Comparison of ENCODE assay signal across 1 cellular context in genomic region chr20:38893485-38894090, GRCh38.
A peak's percentile ranks its signal among the peaks of the same experiment; 100 is the strongest.
TF ChIP-seq lines count a peak whose summit lies in the region.

No MANE protein-coding gene starts in this region.

TF ChIP-seq in GM12878, 131 proteins besides CTCF, POLR2A, EP300 and RAD21 (continued from another document):
- TF ChIP-seq REST (IDR thresholded peaks at IDR 0.05; ENCODE audit: low read depth, low read length) (no peak), TCF12 (IDR thresholded peaks at IDR 0.05; ENCODE audit: low read depth, low read length) (0 out of 2 replicates have a peak, but pooled peaks have one; percentile 14), IKZF2 (IDR thresholded peaks at IDR 0.05) (peak; percentile 21 to 48), EED (IDR thresholded peaks at IDR 0.05; ENCODE audit: low read depth) (peak; percentile 68; the same call in 1 of the 2 replicates), USF2 (IDR thresholded peaks at IDR 0.05; ENCODE audit: borderline replicate concordance, low read depth, low read length) (no peak), CBFB (IDR thresholded peaks at IDR 0.05; ENCODE audit: low read depth) (peak; percentile 79), MYB (IDR thresholded peaks at IDR 0.05; ENCODE audit: borderline replicate concordance, low read depth, low read length) (no peak), MLLT1 (IDR thresholded peaks at IDR 0.05) (peak; percentile 68), KLF5 (IDR thresholded peaks at IDR 0.05; ENCODE audit: partially characterized antibody) (no peak), MYC (IDR thresholded peaks at IDR 0.05; ENCODE audit: insufficient read depth, insufficient read length, insufficient replicate concordance, low read length, severe bottlenecking) (no peak), NR2F1 (conservative IDR thresholded peaks at IDR 0.05) (peak; percentile 83), TAF1 (IDR thresholded peaks at IDR 0.05; ENCODE audit: borderline replicate concordance, low read depth, low read length) (no peak), ZNF207 (IDR thresholded peaks at IDR 0.05; ENCODE audit: borderline replicate concordance) (no peak), ATF7 (IDR thresholded peaks at IDR 0.05; ENCODE audit: low read depth) (no peak), RELA (IDR thresholded peaks at IDR 0.05; ENCODE audit: borderline replicate concordance, partially characterized antibody) (peak; percentile 10), E2F8 (IDR thresholded peaks at IDR 0.05; ENCODE audit: low read depth, partially characterized antibody) (no peak), TARDBP (IDR thresholded peaks at IDR 0.05; ENCODE audit: borderline replicate concordance) (no peak), YY1 (IDR thresholded peaks at IDR 0.05; ENCODE audit: low read depth, low read length) (peak; percentile 69; the same call in 1 of the 2 replicates), POU2F2 (IDR thresholded peaks at IDR 0.05; ENCODE audit: borderline replicate concordance, low read depth, low read length) (0 out of 3 replicates have a peak, but pooled peaks have one; percentile 19), SREBF1 (IDR thresholded peaks at IDR 0.05; ENCODE audit: low read length) (no peak), CBX3 (IDR thresholded peaks at IDR 0.05; ENCODE audit: borderline replicate concordance, low read depth) (no peak), NRF1 (conservative IDR thresholded peaks at IDR 0.05; ENCODE audit: low read depth, low read length) (no peak), ZBED1 (IDR thresholded peaks at IDR 0.05; ENCODE audit: borderline replicate concordance) (no peak), RUNX3 (IDR thresholded peaks at IDR 0.05; ENCODE audit: low read length) (peak; percentile 72), SKIL (IDR thresholded peaks at IDR 0.05; ENCODE audit: low read depth, poor library complexity, severe bottlenecking) (no peak), IRF4 (IDR thresholded peaks at IDR 0.05; ENCODE audit: low read depth, low read length) (no peak; the same call in 1 of the 2 replicates), CEBPZ (IDR thresholded peaks at IDR 0.05; ENCODE audit: low read depth, low read length) (no peak), DPF2 (IDR thresholded peaks at IDR 0.05) (peak; percentile 33), EGR1 (IDR thresholded peaks at IDR 0.05; ENCODE audit: borderline replicate concordance in 1 of 2, low read depth in 2 of 2, low read length in 2 of 2) (peak in 1 of 2 experiments; percentile 91; a peak in 2 of 3 replicates), MEF2A (IDR thresholded peaks at IDR 0.05; ENCODE audit: insufficient read depth, low read depth, low read length) (no peak), IKZF1 (conservative IDR thresholded peaks at IDR 0.05) (peak; percentile 80), PAX5 (IDR thresholded peaks at IDR 0.05; ENCODE audit: borderline replicate concordance, low read depth, low read length) (0 out of 2 replicates have a peak, but pooled peaks have one; percentile 20)
